ENCODE assay signal across 30 cellular contexts in genomic region chr3:82054849-82055248, GRCh38.
"Had no signal": no experiment of that assay in that cellular context is flagged by ENCODE, and none has a peak within 500 bp of the region (broad histone marks: within the 10 kb centered on the region; RNA-seq: fewer than 3 reads in every experiment).

No MANE protein-coding gene starts in this region.

- H3K27ac ChIP-seq: ascending aorta, body of pancreas, brain microvascular endothelial cell, breast epithelium, WERI-Rb-1 had no signal

- DNase-seq: activated CD4-positive, alpha-beta memory T cell treated with anti-CD3 and anti-CD28 coated beads, Interleukin-2, amount 10 ng/mL, durations not matched to agents 7 days and 5 days; activated CD4-positive, alpha-beta T cell treated with anti-CD3 and anti-CD28 coated beads for 1 hour; activated CD4-positive, alpha-beta T cell treated with anti-CD3 and anti-CD28 coated beads for 36 hours; activated CD4-positive, alpha-beta T cell treated with anti-CD3 and anti-CD28 coated beads for 48 hours; activated CD4-positive, alpha-beta T cell treated with anti-CD3 and anti-CD28 coated beads, Interleukin-2, amount 10 ng/mL, durations not matched to agents 7 days and 5 days; activated CD4-positive, alpha-beta T cell treated with anti-CD3 and anti-CD28 coated beads, Interleukin-2, amount 50 U/mL, for 48 hours; activated CD4-positive, CD25-positive, alpha-beta regulatory T cell; activated CD8-positive, alpha-beta memory T cell treated with anti-CD3 and anti-CD28 coated beads for 24 hours; activated CD8-positive, alpha-beta memory T cell treated with anti-CD3 and anti-CD28 coated beads, Interleukin-2, amount 10 ng/mL, durations not matched to agents 7 days and 5 days; activated CD8-positive, alpha-beta memory T cell treated with anti-CD3 and anti-CD28 coated beads, Interleukin-2, amount 50 U/mL, for 48 hours; activated CD8-positive, alpha-beta T cell treated with anti-CD3 and anti-CD28 coated beads, Interleukin-2, amount 10 ng/mL, durations not matched to agents 7 days and 5 days; activated effector memory CD4-positive, alpha-beta T cell treated with Interleukin-2 at 50 U/mL for 16 hours; activated gamma-delta T cell; activated naive CD4-positive, alpha-beta T cell treated with anti-CD3 and anti-CD28 coated beads, Interleukin-2, amount 10 ng/mL, durations not matched to agents 7 days and 5 days; activated naive CD4-positive, alpha-beta T cell treated with Interleukin-2 at 50 U/mL for 16 hours; activated naive CD8-positive, alpha-beta T cell treated with anti-CD3 and anti-CD28 coated beads, Interleukin-2, amount 10 ng/mL, durations not matched to agents 7 days and 5 days; activated naive CD8-positive, alpha-beta T cell treated with anti-CD3 and anti-CD28 coated beads, Interleukin-2, amount 50 U/mL, for 24 hours; activated T-cell treated with anti-CD3 and anti-CD28 coated beads, Interleukin-2, amount 50 U/mL, for 24 hours; activated T-cell treated with anti-CD3 and anti-CD28 coated beads, Interleukin-2, amount 50 U/mL, for 48 hours; amygdala; anterior cingulate cortex; body of pancreas; brain microvascular endothelial cell; central memory CD4-positive, alpha-beta T cell; T-helper 1 cell; T-helper 2 cell; T-helper 9 cell; WERI-Rb-1 had no signal
